In genomic region chr11:119689318-119689717, GRCh38 we compare ENCODE assay signal across 21 cellular contexts.
"Had no signal": no experiment of that assay in that cellular context is flagged by ENCODE, and none has a peak within 500 bp of the region (broad histone marks: within the 10 kb centered on the region; RNA-seq: fewer than 3 reads in every experiment).

No MANE protein-coding gene starts in this region.

- H3K9me3 ChIP-seq: colonic mucosa, heart right ventricle, sigmoid colon, spleen, thoracic aorta, upper lobe of right lung had no signal

- DNase-seq: activated CD4-positive, alpha-beta T cell treated with anti-CD3 and anti-CD28 coated beads, Interleukin-2, amount 50 U/mL, for 1 hour; activated CD4-positive, CD25-positive, alpha-beta regulatory T cell treated with anti-CD3 and anti-CD28 coated beads, Interleukin-2, amount 50 U/mL, for 72 hours; activated CD8-positive, alpha-beta memory T cell treated with anti-CD3 and anti-CD28 coated beads, Interleukin-2, amount 50 U/mL, for 4 hours; activated effector memory CD4-positive, alpha-beta T cell treated with Interleukin-2 at 50 U/mL for 16 hours; activated naive CD4-positive, alpha-beta T cell treated with anti-CD3 and anti-CD28 coated beads, Interleukin-2, amount 10 ng/mL, durations not matched to agents 7 days and 5 days; activated naive CD8-positive, alpha-beta T cell treated with anti-CD3 and anti-CD28 coated beads, Interleukin-2, amount 50 U/mL, for 24 hours; activated T-cell treated with anti-CD3 and anti-CD28 coated beads, Interleukin-2, amount 50 U/mL, for 4 hours; anterior cingulate cortex; brain microvascular endothelial cell; colonic mucosa; heart right ventricle; naive thymus-derived CD8-positive, alpha-beta T cell; sigmoid colon; spleen; stimulated activated CD4-positive, alpha-beta T cell treated with anti-CD3 and anti-CD28 coated beads, Interleukin-4, amount 100 ng/mL, for 4 hours; upper lobe of right lung had no signal

- H3K27ac ChIP-seq: brain microvascular endothelial cell, colonic mucosa, heart right ventricle, parathyroid adenoma, sigmoid colon, thoracic aorta, upper lobe of right lung had no signal

- H3K9me3 Mint-ChIP-seq: activated naive CD4-positive, alpha-beta T cell treated with anti-CD3 and anti-CD28 coated beads, Interleukin-2, amount 10 ng/mL, durations not matched to agents 7 days and 5 days; activated naive CD8-positive, alpha-beta T cell treated with anti-CD3 and anti-CD28 coated beads, Interleukin-2, amount 50 U/mL, for 24 hours; activated T-cell treated with anti-CD3 and anti-CD28 coated beads, Interleukin-2, amount 50 U/mL, for 4 hours; central memory CD8-positive, alpha-beta T cell; naive thymus-derived CD8-positive, alpha-beta T cell; stimulated activated memory B cell treated with anti-CD40 and anti-IgM and Interleukin-4, amounts not matched to agents 10 μg/mL and 1 μg/mL and 100 μg/mL, for 72 hours had no signal

- H3K4me1 Mint-ChIP-seq: stimulated activated memory B cell treated with anti-CD40 and anti-IgM and Interleukin-4, amounts not matched to agents 10 μg/mL and 1 μg/mL and 100 μg/mL, for 72 hours had no signal

- H3K4me3 Mint-ChIP-seq: activated naive CD4-positive, alpha-beta T cell treated with anti-CD3 and anti-CD28 coated beads, Interleukin-2, amount 10 ng/mL, durations not matched to agents 7 days and 5 days; activated naive CD8-positive, alpha-beta T cell treated with anti-CD3 and anti-CD28 coated beads, Interleukin-2, amount 50 U/mL, for 24 hours; activated T-cell treated with anti-CD3 and anti-CD28 coated beads, Interleukin-2, amount 50 U/mL, for 4 hours; central memory CD8-positive, alpha-beta T cell; naive thymus-derived CD8-positive, alpha-beta T cell; stimulated activated memory B cell treated with anti-CD40 and anti-IgM and Interleukin-4, amounts not matched to agents 10 μg/mL and 1 μg/mL and 100 μg/mL, for 72 hours had no signal

- H3K4me1 ChIP-seq: colonic mucosa, parathyroid adenoma, sigmoid colon, upper lobe of right lung had no signal

- H3K4me3 ChIP-seq: colonic mucosa, heart right ventricle, sigmoid colon, spleen, thoracic aorta, upper lobe of right lung had no signal

- ATAC-seq: activated naive CD8-positive, alpha-beta T cell treated with anti-CD3 and anti-CD28 coated beads, Interleukin-2, amount 50 U/mL, for 24 hours; activated T-cell treated with anti-CD3 and anti-CD28 coated beads, Interleukin-2, amount 50 U/mL, for 4 hours; esophagus mucosa; heart right ventricle; naive thymus-derived CD8-positive, alpha-beta T cell; stimulated activated memory B cell treated with anti-CD40 and anti-IgM and Interleukin-4, amounts not matched to agents 10 μg/mL and 1 μg/mL and 100 μg/mL, for 72 hours; upper lobe of right lung had no signal

- H3K36me3 ChIP-seq: brain microvascular endothelial cell, colonic mucosa, heart right ventricle, sigmoid colon, spleen, thoracic aorta, upper lobe of right lung had no signal

- H3K27me3 ChIP-seq: brain microvascular endothelial cell, colonic mucosa, heart right ventricle, sigmoid colon, spleen, upper lobe of right lung had no signal

- H3K27ac Mint-ChIP-seq: activated naive CD4-positive, alpha-beta T cell treated with anti-CD3 and anti-CD28 coated beads, Interleukin-2, amount 10 ng/mL, durations not matched to agents 7 days and 5 days; activated naive CD8-positive, alpha-beta T cell treated with anti-CD3 and anti-CD28 coated beads, Interleukin-2, amount 50 U/mL, for 24 hours; stimulated activated memory B cell treated with anti-CD40 and anti-IgM and Interleukin-4, amounts not matched to agents 10 μg/mL and 1 μg/mL and 100 μg/mL, for 72 hours had no signal

- H3K36me3 Mint-ChIP-seq: activated naive CD4-positive, alpha-beta T cell treated with anti-CD3 and anti-CD28 coated beads, Interleukin-2, amount 10 ng/mL, durations not matched to agents 7 days and 5 days; naive thymus-derived CD8-positive, alpha-beta T cell; stimulated activated memory B cell treated with anti-CD40 and anti-IgM and Interleukin-4, amounts not matched to agents 10 μg/mL and 1 μg/mL and 100 μg/mL, for 72 hours had no signal
